ENCODE assay signal across 8 cellular contexts in the genomic region with DNA sequence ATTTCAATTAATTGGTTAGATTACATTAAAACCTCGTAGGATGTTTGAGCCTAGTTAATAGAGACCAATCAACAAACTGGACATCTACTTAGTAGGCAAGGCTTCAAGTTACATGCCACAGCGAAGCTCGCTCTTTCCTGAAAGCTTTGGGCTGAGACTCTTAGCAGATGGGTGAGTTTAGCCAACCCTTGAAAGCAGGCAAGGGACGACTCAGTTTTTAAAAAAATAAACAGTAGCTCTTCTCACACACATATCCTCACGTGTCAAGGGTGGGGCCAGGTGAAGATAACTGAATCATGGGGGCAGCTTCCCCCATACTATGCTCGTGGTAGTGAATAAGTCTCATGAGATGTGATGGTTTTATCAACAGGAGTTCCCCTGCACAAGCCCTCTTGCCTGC. TPM values are rescaled to one million over a fixed set of nuclear protein-coding genes. Genes with fewer than 3 reads are reported as not detected.
DNase-seq lines count a peak whose midpoint lies in the region; ATAC-seq, FAIRE-seq and TF ChIP-seq lines count a peak whose summit lies in the region.

No MANE protein-coding gene starts in this region.

- no peak overlapping the region for H2AFZ ChIP-seq in HCT116 (ENCODE audit: low read depth, low read length, poor library complexity, severe bottlenecking)
- H2AFZ ChIP-seq in HepG2 (ENCODE audit: low read length), result peak overlapping the region; percentile 68

- no peaks in the 10 kb centered on the region for H3K9me2 ChIP-seq in HCT116 (ENCODE audit: insufficient read depth)

- in situ Hi-C loops in HepG2 (cut with HindIII; ENCODE audit: extremely low pct_ligation_motif_present, low pct_unique_long_range_greater_than_20kb), result no loop called here

- TF ChIP-seq EP300 in A549 (IDR thresholded peaks at IDR 0.05), result no peak
- TF ChIP-seq EP300 in HepG2 (IDR thresholded peaks at IDR 0.05; ENCODE audit: low read depth in 2 of 2, low read length in 2 of 2), result no peak
- TF ChIP-seq EP300 in HepG2 (CRISPR knock-in tag; IDR thresholded peaks at IDR 0.05; ENCODE audit: borderline replicate concordance), result no peak

- H3K36me3 ChIP-seq in HCT116 (ENCODE audit: control insufficient read depth in 1 of 2, insufficient read depth in 2 of 2, low read length in 2 of 2) (peaks cover 0 to 1% of the 10 kb centered on the region in 2 experiments; a peak in 2 of 4 replicates), HepG2 (replicated peaks in 1 of 2; ENCODE audit: control insufficient read depth in 1 of 2, insufficient read depth in 2 of 2, low read length in 2 of 2) (peaks cover 1 to 3% of the 10 kb centered on the region in 2 experiments; a peak in 3 of 5 replicates)

- H3K36me3 Mint-ChIP-seq in activated T-helper 2 cell treated with anti-CD3 and anti-CD28 coated beads, Interferon-gamma antibody, Interleukin-2, Interleukin-4, amounts not matched to agents 10 μg/mL and 5 μg/mL and 100 μg/mL, durations not matched to agents 14 hours and 24 hours and 36 hours (ENCODE audit: low read depth), result peaks cover 50% of the 10 kb centered on the region

- TF ChIP-seq CTCF in A549 (IDR thresholded peaks at IDR 0.05) (no peak), HCT116 (IDR thresholded peaks at IDR 0.05 in 2 of 3, conservative IDR thresholded peaks at IDR 0.05 in 1 of 3; ENCODE audit: borderline replicate concordance in 1 of 3, insufficient read depth in 1 of 3, low read depth in 2 of 3, low read length in 2 of 3) (no peak), HepG2 (CRISPR knock-in tag; IDR thresholded peaks at IDR 0.05) (no peak)

- H3K27me3 Mint-ChIP-seq in activated T-helper 2 cell treated with anti-CD3 and anti-CD28 coated beads, Interferon-gamma antibody, Interleukin-2, Interleukin-4, amounts not matched to agents 10 μg/mL and 5 μg/mL and 100 μg/mL, durations not matched to agents 14 hours and 24 hours and 36 hours (ENCODE audit: low read depth), result no peaks in the 10 kb centered on the region

- no peak for DNase-seq in A549 (ENCODE audit: low read depth in 1 of 2, low spot score in 1 of 2)
- DNase-seq in HCT116 (ENCODE audit: low read depth, low spot score), result no peak
- DNase-seq in activated T-helper 2 cell treated with anti-CD3 and anti-CD28 coated beads, Interferon-gamma antibody, Interleukin-2, Interleukin-4, amounts not matched to agents 10 μg/mL and 5 μg/mL and 100 μg/mL, durations not matched to agents 14 hours and 24 hours and 36 hours (ENCODE audit: low spot score), result no peak
- DNase-seq in HepG2 (ENCODE audit: low spot score), result no peak
- no peak for DNase-seq in foreskin melanocyte
- DNase-seq in HuH-7 (ENCODE audit: low spot score), result no peak
- no peak for DNase-seq in 8988T

- H3K27ac ChIP-seq in A549 (peak overlapping the region; percentile 79 to 88; a peak in 5 of 6 replicates), HCT116 (ENCODE audit: low read depth, low read length) (peak overlapping the region; percentile 45; the same call in 1 of the 2 replicates), HepG2 (ENCODE audit: extremely low read length, insufficient read depth, low read length) (peak overlapping the region; percentile 51)

- H3K79me2 ChIP-seq in HCT116 (ENCODE audit: insufficient read depth, low read length), result peaks cover 35% of the 10 kb centered on the region
- H3K79me2 ChIP-seq in HepG2 (ENCODE audit: insufficient read depth, low read length), result peaks cover 4% of the 10 kb centered on the region

- H3K4me2 ChIP-seq in A549 (peak overlapping the region; percentile 93), HCT116 (ENCODE audit: low read length) (peak overlapping the region; percentile 87), HepG2 (ENCODE audit: low read depth, low read length) (peak overlapping the region; percentile 71)

- peaks cover 48% of the 10 kb centered on the region for H3K4me1 Mint-ChIP-seq in activated T-helper 2 cell treated with anti-CD3 and anti-CD28 coated beads, Interferon-gamma antibody, Interleukin-2, Interleukin-4, amounts not matched to agents 10 μg/mL and 5 μg/mL and 100 μg/mL, durations not matched to agents 14 hours and 24 hours and 36 hours (ENCODE audit: low read depth)

- RAD21 ChIA-PET in HCT116 (lab: Charles Lee; ENCODE audit: low non-redundant PET in 1 of 2, low total read pairs in 2 of 2, uncharacterized antibody in 2 of 2, unreplicated experiment in 2 of 2), result no interaction called here

- BruUV-seq in HCT116 (replicated peaks; lab: Mats Ljungman, UMichigan) (no TSS peak), HepG2 (replicated peaks; lab: Mats Ljungman, UMichigan) (no TSS peak)

- H3K4me3 Mint-ChIP-seq in activated T-helper 2 cell treated with anti-CD3 and anti-CD28 coated beads, Interferon-gamma antibody, Interleukin-2, Interleukin-4, amounts not matched to agents 10 μg/mL and 5 μg/mL and 100 μg/mL, durations not matched to agents 14 hours and 24 hours and 36 hours (ENCODE audit: low read depth), result peak overlapping the region; percentile 94

- no peaks in the 10 kb centered on the region for H3K9me3 Mint-ChIP-seq in activated T-helper 2 cell treated with anti-CD3 and anti-CD28 coated beads, Interferon-gamma antibody, Interleukin-2, Interleukin-4, amounts not matched to agents 10 μg/mL and 5 μg/mL and 100 μg/mL, durations not matched to agents 14 hours and 24 hours and 36 hours

- no peaks in the 10 kb centered on the region for H3K27me3 ChIP-seq in HCT116 (ENCODE audit: insufficient read depth, low read length)
- no peaks in the 10 kb centered on the region; a peak in 1 of 5 replicates for H3K27me3 ChIP-seq in HepG2 (ENCODE audit: control insufficient read depth in 1 of 2, insufficient read depth in 2 of 2, low read length in 2 of 2)

- TF ChIP-seq RAD21 in A549 (conservative IDR thresholded peaks at IDR 0.05 in 1 of 2, IDR thresholded peaks at IDR 0.05 in 1 of 2) (no peak), HCT116 (IDR thresholded peaks at IDR 0.05; ENCODE audit: low read depth) (no peak), HepG2 (CRISPR knock-in tag; IDR thresholded peaks at IDR 0.05) (no peak)

- TF ChIP-seq POLR2A in A549 (IDR thresholded peaks at IDR 0.05; ENCODE audit: low read length) (no peak), HCT116 (IDR thresholded peaks at IDR 0.05; ENCODE audit: borderline replicate concordance, extremely low read depth, insufficient read depth, insufficient read length) (no peak), HepG2 (IDR thresholded peaks at IDR 0.05; ENCODE audit: insufficient read depth in 1 of 2, low read depth in 2 of 2, low read length in 2 of 2) (no peak)

- H3K9me3 ChIP-seq in A549 (no peaks in the 10 kb centered on the region), HCT116 (ENCODE audit: control insufficient read depth in 1 of 2, insufficient read depth in 1 of 2, low read depth in 1 of 2, low read length in 2 of 2) (no peaks in the 10 kb centered on the region), HepG2 (ENCODE audit: low read length) (no peaks in the 10 kb centered on the region)

- CTCF ChIA-PET in A549 (lab: Yijun Ruan, JAX), result interaction anchor here (2.2 kb wide), 1 partner anchor 12 kb away, joined by 5 read pairs; no protein-coding TSS in a partner anchor
- CTCF ChIA-PET in HCT116 (lab: Charles Lee), result no interaction called here
- CTCF ChIA-PET in HepG2 (lab: Yijun Ruan, JAX; ENCODE audit: low intra/inter-chr PET ratio, low total read pairs), result no interaction called here

- WGBS in A549 (ENCODE audit: missing lambda C conversion rate), result 29% methylated on average over 6 of the region's 6 CpGs
- 1% methylated on average over 6 of the region's 6 CpGs for WGBS in HepG2 (ENCODE audit: low lambda C conversion rate)

- FAIRE-seq in A549 (lab: Jason Lieb, UNC) (no peak), HepG2 (lab: Jason Lieb, UNC) (no peak)

- H3K4me3 ChIP-seq in A549 (peak overlapping the region; percentile 91), HCT116 (replicated peaks in 1 of 2; ENCODE audit: low read depth in 1 of 2, low read length in 2 of 2) (peak overlapping the region; percentile 90 to 92), HepG2 (replicated peaks in 1 of 3; ENCODE audit: insufficient read depth in 1 of 3, low read depth in 2 of 3, low read length in 3 of 3) (peak overlapping the region; percentile 86 to 96 (median 88))

- H3K27ac Mint-ChIP-seq in activated T-helper 2 cell treated with anti-CD3 and anti-CD28 coated beads, Interferon-gamma antibody, Interleukin-2, Interleukin-4, amounts not matched to agents 10 μg/mL and 5 μg/mL and 100 μg/mL, durations not matched to agents 14 hours and 24 hours and 36 hours, result peak overlapping the region; percentile 91

- intact Hi-C loops in HCT116 (cut with micrococcal nuclease) (no loop called here), HepG2 (cut with micrococcal nuclease; ENCODE audit: unreplicated experiment) (no loop called here)
- intact Hi-C loops in activated T-helper 2 cell treated with anti-CD3 and anti-CD28 coated beads, Interferon-gamma antibody, Interleukin-2, Interleukin-4, amounts not matched to agents 10 μg/mL and 5 μg/mL and 100 μg/mL, durations not matched to agents 14 hours and 24 hours and 36 hours (cut with micrococcal nuclease), result no loop called here

- POLR2A ChIA-PET in A549 (lab: Yijun Ruan, JAX), result interaction anchor here (4.6 kb wide), 1 partner anchor 40 kb away, joined by 33 read pairs; the partner anchor contains the start of gene BCLAF1
- POLR2A ChIA-PET in HCT116 (lab: Charles Lee), result interaction anchor here (4.6 kb wide), 1 partner anchor 40 kb away, joined by 31 read pairs; the partner anchor contains the start of gene BCLAF1
- POLR2A ChIA-PET in HepG2 (lab: Yijun Ruan, JAX), result interaction anchor here (1.5 to 4.8 kb wide), 3 partner anchors 22 to 751 kb away, joined by 3 to 85 read pairs (median 22); partner anchors contain the start of gene BCLAF1

- H4K20me1 ChIP-seq in HCT116 (ENCODE audit: insufficient read depth) (no peaks in the 10 kb centered on the region), HepG2 (ENCODE audit: insufficient read depth, low read length) (no peaks in the 10 kb centered on the region)

- peaks cover 16% of the 10 kb centered on the region; the same call in 2 of the 3 replicates for H3K4me1 ChIP-seq in A549
- peaks cover 3 to 16% of the 10 kb centered on the region in 2 experiments for H3K4me1 ChIP-seq in HCT116 (ENCODE audit: control insufficient read depth in 1 of 2, insufficient read depth in 2 of 2, low read length in 2 of 2)
- peaks cover 19% of the 10 kb centered on the region for H3K4me1 ChIP-seq in HepG2 (ENCODE audit: insufficient read depth, low read length)

- no peak; a peak in 1 of 6 replicates for ATAC-seq in A549
- peak; percentile 2; the same call in 1 of the 2 replicates for ATAC-seq in HCT116
- ATAC-seq in HepG2, result peak; percentile 6
- ATAC-seq in GM21825 (IDR thresholded peaks at IDR 0.05; ENCODE audit: unreplicated experiment), result no peak

- H3K9ac ChIP-seq in HCT116 (ENCODE audit: low read length) (peak overlapping the region; percentile 86), HepG2 (ENCODE audit: insufficient read depth, low read depth, low read length) (peak overlapping the region; percentile 72)

RNA-seq across cellular contexts. Expression of gene MTFR2, which starts 0.8 kb away (rescaled TPM):
- 17.4 and 20.1 TPM in 2 replicates for polyA plus RNA-seq in A549 (2011; rRNA removed)
- polyA plus RNA-seq in A549 (2012; cell fraction: cytosol; rRNA removed), result 17.4 and 17.6 TPM in 2 replicates
- 15.4 and 21.6 TPM in 2 replicates for polyA plus RNA-seq in A549 (2012; cell fraction: nucleus; rRNA removed)
- 11.3 to 11.8 TPM (median 11.6 TPM) in 3 replicates for polyA plus RNA-seq in A549 (2017; fragmentation: RNase III; extraction: RNeasy Plus Mini Kit Qiagen cat#74134 plus additional on column Dnase treatment)
- 13.5 and 16.9 TPM in 2 replicates for polyA minus RNA-seq in A549 (2011; rRNA and poly(A)+ RNA removed)
- total RNA-seq in HCT116 (2021; ENCODE audit: unreplicated experiment), result 13.2 TPM
- polyA plus RNA-seq in HCT116 (2012), result 6.9 and 8.9 TPM in 2 replicates
- total RNA-seq in activated T-helper 2 cell treated with anti-CD3 and anti-CD28 coated beads, Interferon-gamma antibody, Interleukin-2, Interleukin-4, amounts not matched to agents 10 μg/mL and 5 μg/mL and 100 μg/mL, durations not matched to agents 14 hours and 24 hours and 36 hours, result 18.4 and 20.8 TPM in 2 replicates
- 10.7 and 12.5 TPM in 2 replicates for total RNA-seq in HepG2 (2016; rRNA removed; fragmentation: Illumina TruSeq; extraction: Trizol)
- total RNA-seq in HepG2 (2016; cell fraction: cytosol; rRNA removed; fragmentation: Illumina TruSeq; extraction: Trizol; ENCODE audit: low read depth), result 4.1 TPM in 2 replicates
- total RNA-seq in HepG2 (2016; cell fraction: insoluble cytoplasmic fraction; rRNA removed; fragmentation: Illumina TruSeq; extraction: Trizol), result 9.5 and 12.3 TPM in 2 replicates
- total RNA-seq in HepG2 (2016; cell fraction: membrane; rRNA removed; fragmentation: Illumina TruSeq; extraction: Trizol), result 6.1 and 7.8 TPM in 2 replicates
- total RNA-seq in HepG2 (2016; cell fraction: nucleus; rRNA removed; fragmentation: Illumina TruSeq; extraction: Trizol), result 10.1 and 10.9 TPM in 2 replicates
- polyA plus RNA-seq in HepG2 (2011; rRNA removed), result 5.1 and 6.7 TPM in 2 replicates
- 3.7 and 5.7 TPM in 2 replicates for polyA plus RNA-seq in HepG2 (2011; cell fraction: cytosol; rRNA removed)
- 2.8 and 5.0 TPM in 2 replicates for polyA plus RNA-seq in HepG2 (2011; cell fraction: nucleus; rRNA removed)
- polyA plus RNA-seq in HepG2 (2012), result 2.0 and 4.5 TPM in 2 replicates
- 2.5 and 2.9 TPM in 2 replicates for polyA plus RNA-seq in HepG2 (2016; cell fraction: cytosol; fragmentation: Illumina TruSeq; extraction: Trizol; ENCODE audit: low read depth)
- polyA plus RNA-seq in HepG2 (2016; cell fraction: insoluble cytoplasmic fraction; fragmentation: Illumina TruSeq; extraction: Trizol; ENCODE audit: low read depth), result 16.6 and 19.4 TPM in 2 replicates
- 3.7 and 4.4 TPM in 2 replicates for polyA plus RNA-seq in HepG2 (2016; cell fraction: membrane; fragmentation: Illumina TruSeq; extraction: Trizol; ENCODE audit: low read depth)
- polyA plus RNA-seq in HepG2 (2016; cell fraction: nucleus; fragmentation: Illumina TruSeq; extraction: Trizol; ENCODE audit: insufficient read depth, low read depth), result 14.9 and 16.4 TPM in 2 replicates
- 4.5 and 22.8 TPM in 2 replicates for polyA minus RNA-seq in HepG2 (2011; rRNA and poly(A)+ RNA removed; ENCODE audit: low replicate concordance)
- 1.5 and 2.5 TPM in 2 replicates for polyA minus RNA-seq in HepG2 (2011; cell fraction: cytosol; rRNA and poly(A)+ RNA removed)
- 8.3 and 13.4 TPM in 2 replicates for polyA minus RNA-seq in HepG2 (2011; cell fraction: nucleus; rRNA and poly(A)+ RNA removed)

RNA-seq across cellular contexts. Expression of gene BCLAF1, which starts 40.3 kb away (rescaled TPM):
- polyA plus RNA-seq in A549 (2011; rRNA removed) (88.4 and 122 TPM in 2 replicates), A549 (2017; fragmentation: RNase III; extraction: RNeasy Plus Mini Kit Qiagen cat#74134 plus additional on column Dnase treatment) (96.0 to 106 TPM (median 98.3 TPM) in 3 replicates), HepG2 (2011; rRNA removed) (40.4 and 55.3 TPM in 2 replicates)
- polyA plus RNA-seq in A549 (2012; cell fraction: cytosol; rRNA removed), result 13.4 and 14.5 TPM in 2 replicates
- 13.4 and 13.8 TPM in 2 replicates for polyA plus RNA-seq in A549 (2012; cell fraction: nucleus; rRNA removed)
- polyA minus RNA-seq in A549 (2011; rRNA and poly(A)+ RNA removed), result 66.5 and 73.8 TPM in 2 replicates
- total RNA-seq in HCT116 (2021; ENCODE audit: unreplicated experiment) (159 TPM), HepG2 (2016; rRNA removed; fragmentation: Illumina TruSeq; extraction: Trizol) (292 and 439 TPM in 2 replicates)
- polyA plus RNA-seq in HCT116 (2012), result 47.4 and 61.7 TPM in 2 replicates
- 228 and 242 TPM in 2 replicates for total RNA-seq in activated T-helper 2 cell treated with anti-CD3 and anti-CD28 coated beads, Interferon-gamma antibody, Interleukin-2, Interleukin-4, amounts not matched to agents 10 μg/mL and 5 μg/mL and 100 μg/mL, durations not matched to agents 14 hours and 24 hours and 36 hours
- 20.2 and 21.8 TPM in 2 replicates for total RNA-seq in HepG2 (2016; cell fraction: cytosol; rRNA removed; fragmentation: Illumina TruSeq; extraction: Trizol; ENCODE audit: low read depth)
- 277 and 462 TPM in 2 replicates for total RNA-seq in HepG2 (2016; cell fraction: insoluble cytoplasmic fraction; rRNA removed; fragmentation: Illumina TruSeq; extraction: Trizol)
- 30.3 and 37.3 TPM in 2 replicates for total RNA-seq in HepG2 (2016; cell fraction: membrane; rRNA removed; fragmentation: Illumina TruSeq; extraction: Trizol)
- 318 and 332 TPM in 2 replicates for total RNA-seq in HepG2 (2016; cell fraction: nucleus; rRNA removed; fragmentation: Illumina TruSeq; extraction: Trizol)
- polyA plus RNA-seq in HepG2 (2011; cell fraction: cytosol; rRNA removed), result 15.1 and 21.6 TPM in 2 replicates
- 55.9 and 61.4 TPM in 2 replicates for polyA plus RNA-seq in HepG2 (2011; cell fraction: nucleus; rRNA removed)
- 46.3 and 82.3 TPM in 2 replicates for polyA plus RNA-seq in HepG2 (2012)
- polyA plus RNA-seq in HepG2 (2016; cell fraction: cytosol; fragmentation: Illumina TruSeq; extraction: Trizol; ENCODE audit: low read depth), result 3.5 and 3.6 TPM in 2 replicates
- polyA plus RNA-seq in HepG2 (2016; cell fraction: insoluble cytoplasmic fraction; fragmentation: Illumina TruSeq; extraction: Trizol; ENCODE audit: low read depth), result 251 and 266 TPM in 2 replicates
- 7.1 and 11.2 TPM in 2 replicates for polyA plus RNA-seq in HepG2 (2016; cell fraction: membrane; fragmentation: Illumina TruSeq; extraction: Trizol; ENCODE audit: low read depth)
- 153 and 159 TPM in 2 replicates for polyA plus RNA-seq in HepG2 (2016; cell fraction: nucleus; fragmentation: Illumina TruSeq; extraction: Trizol; ENCODE audit: insufficient read depth, low read depth)
- 71.2 and 104 TPM in 2 replicates for polyA minus RNA-seq in HepG2 (2011; rRNA and poly(A)+ RNA removed; ENCODE audit: low replicate concordance)
- polyA minus RNA-seq in HepG2 (2011; cell fraction: cytosol; rRNA and poly(A)+ RNA removed), result 64.1 and 70.1 TPM in 2 replicates
- 566 and 662 TPM in 2 replicates for polyA minus RNA-seq in HepG2 (2011; cell fraction: nucleus; rRNA and poly(A)+ RNA removed)

Comparison
In these comparisons a context has a peak if more than half of its experiments do, and no peak if none do; other contexts are left out.
1. ATAC-seq: peak in HCT116 (single experiment) and HepG2 (single experiment); none in A549 (0 of 2) and GM21825 (single experiment).
2. Peak in every context shown above with its lines, with median percentiles within 50 percentile points of each other: H3K27ac ChIP-seq, H3K4me2 ChIP-seq and H3K4me3 ChIP-seq.